Comparison of ENCODE assay signal across 29 cellular contexts in the genomic region with DNA sequence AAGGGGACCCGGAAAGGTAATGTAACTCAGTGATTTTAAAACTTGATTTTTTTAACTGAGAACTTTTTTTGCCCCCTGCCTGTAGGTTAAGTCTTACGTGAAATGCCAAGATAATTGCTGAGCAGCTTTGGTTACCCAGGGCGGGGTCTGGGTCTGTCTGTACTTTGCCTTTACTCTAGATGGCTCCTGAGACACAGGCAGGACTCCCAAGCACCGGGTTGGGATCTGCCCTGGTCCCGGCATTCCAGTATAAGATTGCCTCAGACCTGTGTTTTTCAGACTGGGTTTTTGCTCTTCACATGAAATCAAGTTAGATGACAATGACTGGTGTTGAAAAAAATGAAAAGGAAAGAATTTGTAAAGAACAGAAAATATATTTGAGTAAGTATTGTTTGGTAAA.
"Had no signal": no experiment of that assay in that cellular context is flagged by ENCODE, and none has a peak within 500 bp of the region (broad histone marks: within the 10 kb centered on the region; RNA-seq: fewer than 3 reads in every experiment).

No MANE protein-coding gene starts in this region.

- FAIRE-seq: astrocyte had no signal

- H3K36me3 ChIP-seq: adrenal gland, breast epithelium had no signal

- H3K27me3 Mint-ChIP-seq: activated CD4-positive, alpha-beta memory T cell treated with anti-CD3 and anti-CD28 coated beads, Interleukin-2, amount 10 ng/mL, durations not matched to agents 7 days and 5 days; activated CD8-positive, alpha-beta memory T cell treated with anti-CD3 and anti-CD28 coated beads, Interleukin-2, amount 10 ng/mL, durations not matched to agents 7 days and 5 days had no signal

- H3K9me3 Mint-ChIP-seq: activated CD4-positive, alpha-beta memory T cell treated with anti-CD3 and anti-CD28 coated beads, Interleukin-2, amount 10 ng/mL, durations not matched to agents 7 days and 5 days; activated naive CD4-positive, alpha-beta T cell treated with anti-CD3 and anti-CD28 coated beads, Interleukin-2, amount 50 U/mL, for 72 hours had no signal

- DNase-seq: activated CD4-positive, alpha-beta memory T cell treated with anti-CD3 and anti-CD28 coated beads, Interleukin-2, amount 10 ng/mL, durations not matched to agents 7 days and 5 days; activated CD4-positive, alpha-beta T cell treated with anti-CD3 and anti-CD28 coated beads for 1 hour; activated CD4-positive, alpha-beta T cell treated with anti-CD3 and anti-CD28 coated beads for 48 hours; activated CD4-positive, CD25-positive, alpha-beta regulatory T cell; activated CD8-positive, alpha-beta memory T cell treated with anti-CD3 and anti-CD28 coated beads for 24 hours; activated CD8-positive, alpha-beta memory T cell treated with anti-CD3 and anti-CD28 coated beads, Interleukin-2, amount 10 ng/mL, durations not matched to agents 7 days and 5 days; activated CD8-positive, alpha-beta memory T cell treated with anti-CD3 and anti-CD28 coated beads, Interleukin-2, amount 50 U/mL, for 48 hours; activated effector memory CD4-positive, alpha-beta T cell treated with anti-CD3 and anti-CD28 coated beads, Interleukin-2, amount 50 U/mL, for 16 hours; activated naive CD4-positive, alpha-beta T cell; activated T-cell treated with anti-CD3 and anti-CD28 coated beads, Interleukin-2, amount 50 U/mL, for 48 hours; body of pancreas; Karpas-422; KBM-7; NCI-H1105 treated with DMSO at 0.1 percent for 48 hours; NCI-H1436; NCI-H1694; NCI-H2029; NCI-H510A; NCI-H526; NCI-H748 treated with DMSO at 0.1 percent for 48 hours; Right ventricle myocardium superior; SW 1271; T-helper 1 cell; T1000; WERI-Rb-1 had no signal

- H3K4me3 Mint-ChIP-seq: activated CD4-positive, alpha-beta memory T cell treated with anti-CD3 and anti-CD28 coated beads, Interleukin-2, amount 10 ng/mL, durations not matched to agents 7 days and 5 days; activated CD8-positive, alpha-beta memory T cell treated with anti-CD3 and anti-CD28 coated beads, Interleukin-2, amount 10 ng/mL, durations not matched to agents 7 days and 5 days had no signal

- H3K27ac ChIP-seq: adrenal gland, body of pancreas, breast epithelium, WERI-Rb-1 had no signal

- H3K9me3 ChIP-seq: adrenal gland, body of pancreas, breast epithelium had no signal

- H3K27ac Mint-ChIP-seq: activated CD4-positive, alpha-beta memory T cell treated with anti-CD3 and anti-CD28 coated beads, Interleukin-2, amount 10 ng/mL, durations not matched to agents 7 days and 5 days; activated CD8-positive, alpha-beta memory T cell treated with anti-CD3 and anti-CD28 coated beads, Interleukin-2, amount 10 ng/mL, durations not matched to agents 7 days and 5 days; activated naive CD4-positive, alpha-beta T cell treated with anti-CD3 and anti-CD28 coated beads, Interleukin-2, amount 50 U/mL, for 72 hours had no signal

- H3K4me1 Mint-ChIP-seq: activated CD4-positive, alpha-beta memory T cell treated with anti-CD3 and anti-CD28 coated beads, Interleukin-2, amount 10 ng/mL, durations not matched to agents 7 days and 5 days had no signal

- H3K27me3 ChIP-seq: adrenal gland, body of pancreas, breast epithelium had no signal

- H3K4me3 ChIP-seq: adrenal gland, body of pancreas, breast epithelium had no signal

- H3K4me1 ChIP-seq: adrenal gland, body of pancreas, breast epithelium had no signal

- ATAC-seq: activated CD8-positive, alpha-beta memory T cell treated with anti-CD3 and anti-CD28 coated beads, Interleukin-2, amount 10 ng/mL, durations not matched to agents 7 days and 5 days; activated naive CD4-positive, alpha-beta T cell treated with anti-CD3 and anti-CD28 coated beads, Interleukin-2, amount 50 U/mL, for 72 hours; body of pancreas had no signal
